8 cellular contexts compared by ENCODE assay signal in the genomic region with DNA sequence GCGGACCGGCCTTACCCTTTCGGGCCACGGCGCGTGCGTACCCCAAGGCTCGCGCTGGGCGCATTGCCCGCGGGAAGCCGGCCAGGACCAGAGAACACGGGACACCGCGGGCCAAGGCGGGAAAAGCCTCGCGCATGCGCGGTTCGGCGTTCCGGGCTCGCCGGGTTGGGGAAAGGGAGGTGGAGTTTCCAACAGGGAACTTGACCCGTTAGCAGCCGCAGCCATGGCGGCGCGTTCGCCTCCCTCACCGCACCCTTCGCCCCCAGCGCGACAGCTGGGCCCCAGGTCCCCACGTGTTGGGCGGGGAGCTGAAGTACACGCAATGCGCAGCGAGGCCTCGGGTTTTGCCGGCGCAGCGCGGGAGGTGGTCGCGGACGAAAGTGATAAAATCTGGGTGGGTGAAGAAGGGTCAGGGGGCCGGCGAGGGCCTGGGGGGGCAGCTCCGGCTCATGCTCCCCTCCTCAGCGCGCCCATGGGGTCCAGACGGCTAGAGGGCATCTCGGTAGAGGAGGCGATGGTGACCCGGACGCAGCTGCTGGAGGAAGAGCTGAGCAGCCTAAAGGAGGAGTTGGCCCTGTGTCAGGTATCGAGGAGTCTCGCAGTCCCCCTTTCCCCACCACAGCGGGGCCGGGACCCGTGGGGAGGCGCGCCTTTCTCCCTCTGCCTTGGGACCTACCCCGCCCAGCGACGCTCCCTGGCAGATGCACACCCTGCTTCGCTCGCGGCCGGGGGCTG. TPM values are rescaled to one million over a fixed set of nuclear protein-coding genes. Genes with fewer than 3 reads are reported as not detected.
DNase-seq lines count a peak whose midpoint lies in the region; ATAC-seq and TF ChIP-seq lines count a peak whose summit lies in the region.

CNTLN (plus strand) TSS at position 198 of the 735 bp plus-strand sequence; CDS start at position 224, 26 bp downstream.

- no peaks in the 10 kb centered on the region for H3K9me3 Mint-ChIP-seq in natural killer cell

- peak within 1 kb of the TSS; percentile 92 for H3K4me3 Mint-ChIP-seq in natural killer cell

- no peaks in the 10 kb centered on the region for H3K27me3 ChIP-seq in stomach smooth muscle (ENCODE audit: control insufficient read depth in 1 of 2, insufficient read depth in 2 of 2, low read length in 2 of 2)

- peak within 1 kb of the TSS; percentile 81 to 89 for H3K9ac ChIP-seq in stomach smooth muscle (ENCODE audit: low read length in 2 of 2)

- H3K9me3 ChIP-seq in stomach smooth muscle (ENCODE audit: control insufficient read depth in 2 of 2, low read length in 2 of 2), result no peaks in the 10 kb centered on the region

- DNase-seq in HS-27A (ENCODE audit: low read depth) (peak; percentile 79), NCI-H82 treated with DMSO at 0.1 percent for 48 hours (lab: John Stamatoyannopoulos, UW; ENCODE audit: unreplicated experiment) (peak; percentile 40), fibroblast of villous mesenchyme (ENCODE audit: low read depth) (peak; percentile 88), natural killer cell (peak; percentile 26)
- peak; percentile 57 to 68 for DNase-seq in activated T-cell treated with anti-CD3 and anti-CD28 coated beads, Interleukin-2, amount 50 U/mL, for 48 hours

- H3K27ac ChIP-seq in C4-2B (peak within 1 kb of the TSS; percentile 95), stomach smooth muscle (ENCODE audit: low read length) (peak within 1 kb of the TSS; percentile 62)

- peaks cover 18 to 37% of the 10 kb centered on the region in 2 donors for H3K27me3 Mint-ChIP-seq in natural killer cell (ENCODE audit: low read depth in 2 of 2)

- no peaks in the 10 kb centered on the region for H3K36me3 Mint-ChIP-seq in natural killer cell

- no peaks in the 10 kb centered on the region for H3K36me3 ChIP-seq in stomach smooth muscle (ENCODE audit: control insufficient read depth in 2 of 2, insufficient read depth in 2 of 2, low read length in 2 of 2)

- H3K4me3 ChIP-seq in fibroblast of villous mesenchyme (ENCODE audit: low read depth, low read length) (peak within 1 kb of the TSS; percentile 90), stomach smooth muscle (ENCODE audit: low read length in 2 of 2) (peak within 1 kb of the TSS; percentile 87 to 93)

- H3K4me1 Mint-ChIP-seq in natural killer cell, result peaks cover 12 to 21% of the 10 kb centered on the region in 2 donors

- peak; percentile 76 for ATAC-seq in GM19397 (IDR thresholded peaks at IDR 0.05; ENCODE audit: unreplicated experiment)
- peak; percentile 46 to 76 (median 62) for ATAC-seq in natural killer cell

- no peak for TF ChIP-seq CTCF in C4-2B (conservative IDR thresholded peaks at IDR 0.05)
- no peak for TF ChIP-seq CTCF in fibroblast of villous mesenchyme (IDR thresholded peaks at IDR 0.05; ENCODE audit: insufficient read depth, low read depth, low read length)
- no peak for TF ChIP-seq CTCF in natural killer cell (IDR thresholded peaks at IDR 0.05)

- H3K4me1 ChIP-seq in stomach smooth muscle (ENCODE audit: control insufficient read depth, insufficient read depth, low read length), result peaks cover 3% of the 10 kb centered on the region

- H3K27ac Mint-ChIP-seq in natural killer cell, result peak within 1 kb of the TSS in 1 of 2 donors; percentile 83

- intact Hi-C loops in natural killer cell (cut with micrococcal nuclease), result no loop called here

RNA-seq across cellular contexts. Expression of gene CNTLN, which starts in this region (rescaled TPM):
- total RNA-seq in fibroblast of villous mesenchyme (11.3 and 13.0 TPM in 2 replicates), natural killer cell (1 to 10 TPM in 1 of 3 donors, under 1 TPM in 2; 0.32 to 1.6 (median 0.63) TPM)

Comparison
In these comparisons a context has a peak if more than half of its experiments do, and no peak if none do; other contexts are left out.
1. Peak in every context shown above with its lines: DNase-seq, ATAC-seq, H3K4me3 ChIP-seq and H3K27ac ChIP-seq.
2. DNase-seq: peak in every context shown above with its lines; median percentile 88 in fibroblast of villous mesenchyme; 79 in HS-27A; 62 in activated T-cell treated with anti-CD3 and anti-CD28 coated beads, Interleukin-2, amount 50 U/mL, for 48 hours; 40 in NCI-H82 treated with DMSO at 0.1 percent for 48 hours; 26 in natural killer cell.